Comparison of ENCODE assay signal across 9 cellular contexts in the genomic region with DNA sequence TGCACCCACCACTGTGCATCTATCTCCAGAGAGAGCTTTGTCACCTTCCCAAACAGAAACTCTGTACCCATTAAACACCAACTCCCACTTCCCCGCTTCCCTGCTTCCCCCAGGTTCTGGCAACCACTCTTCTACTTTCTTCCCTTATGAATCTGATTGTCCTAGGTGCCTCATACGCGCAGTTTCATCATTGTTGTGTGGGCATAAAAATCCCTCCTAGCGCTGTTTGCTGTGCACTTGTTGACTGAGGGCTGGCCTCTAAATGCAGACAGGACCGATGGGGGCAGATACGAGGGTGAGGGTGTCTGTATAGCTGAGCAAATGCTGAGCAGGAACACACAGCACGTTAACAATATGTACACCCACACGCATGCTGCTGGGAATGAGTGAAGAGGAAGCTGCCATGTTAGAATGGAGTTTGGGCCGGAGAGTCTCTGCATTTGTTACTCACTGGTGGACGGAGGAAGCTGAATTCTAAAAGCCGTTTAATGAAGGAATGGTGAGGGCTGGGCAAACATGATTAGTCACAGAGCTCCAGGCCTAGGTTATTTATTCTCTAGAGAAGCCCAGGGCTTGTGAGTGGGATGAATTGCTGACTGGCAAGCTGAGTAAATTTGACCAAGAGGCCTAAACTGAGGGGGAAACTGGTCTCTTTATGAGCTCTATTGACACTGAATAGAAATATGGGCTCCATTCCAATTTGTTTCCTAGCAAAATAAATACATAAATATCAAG.
DNase-seq lines count a peak whose midpoint lies in the region; ATAC-seq, FAIRE-seq and TF ChIP-seq lines count a peak whose summit lies in the region.
"Had no signal": no experiment of that assay in that cellular context is flagged by ENCODE, and none has a peak within 500 bp of the region (broad histone marks: within the 10 kb centered on the region; RNA-seq: fewer than 3 reads in every experiment).

No MANE protein-coding gene starts in this region.

- H3K9ac ChIP-seq in astrocyte (ENCODE audit: low read length) (peak overlapping the region; percentile 67), H9 (ENCODE audit: extremely low read depth, insufficient read length, low read length) (no peak overlapping the region)

- intact Hi-C loops in upper lobe of right lung (cut with DNase I), result no loop called here

- H3K27ac ChIP-seq in astrocyte (ENCODE audit: low read depth, low read length), result peak overlapping the region; percentile 70
- H3K27ac ChIP-seq in upper lobe of right lung, result peak overlapping the region; percentile 82
- no peak overlapping the region for H3K27ac ChIP-seq in H9 (ENCODE audit: insufficient read length, low read depth, low read length)

- no peak overlapping the region for H3K14ac ChIP-seq in H9 (ENCODE audit: insufficient read depth, low read length)

- H2AFZ ChIP-seq in astrocyte (ENCODE audit: low read depth, low read length) (peak overlapping the region; percentile 80), H9 (ENCODE audit: low read length) (no peak overlapping the region)

- H3K36me3 ChIP-seq in astrocyte (ENCODE audit: insufficient read depth, low read length) (no peaks in the 10 kb centered on the region), upper lobe of right lung (no peaks in the 10 kb centered on the region)

- no peak overlapping the region for H3K4ac ChIP-seq in H9 (ENCODE audit: low read depth, low read length)

- no CpG with 5 or more reads among the region's 11 CpGs for WGBS in H9 (ENCODE audit: extremely low coverage, insufficient read length, low lambda C conversion rate)

- no peak overlapping the region for H4K91ac ChIP-seq in H9 (ENCODE audit: insufficient read length, low read depth, low read length)

- H3K36me3 Mint-ChIP-seq in astrocyte (ENCODE audit: low read depth, unreplicated experiment) (no peaks in the 10 kb centered on the region), H9 (ENCODE audit: insufficient read depth in 1 of 3, low read depth in 3 of 3) (no peaks in the 10 kb centered on the region; a peak in 3 of 7 replicates)

- H3T11ph ChIP-seq in H9 (ENCODE audit: low read length), result no peak overlapping the region

- peak overlapping the region; percentile 5 for H3K4me3 ChIP-seq in astrocyte (ENCODE audit: insufficient read depth, low read depth, low read length)
- H3K4me3 ChIP-seq in upper lobe of right lung, result no peak overlapping the region

- no peak overlapping the region for H2BK15ac ChIP-seq in H9 (ENCODE audit: low read depth, low read length)

- no peak overlapping the region for H2BK120ac ChIP-seq in H9 (ENCODE audit: low read depth, low read length, poor library complexity, severe bottlenecking)

- peak; percentile 86 for FAIRE-seq in astrocyte (lab: Jason Lieb, UNC)

- no peaks in the 10 kb centered on the region for H3K79me2 ChIP-seq in astrocyte (ENCODE audit: insufficient read depth, low read length)
- no peaks in the 10 kb centered on the region for H3K79me2 ChIP-seq in H9 (ENCODE audit: insufficient read depth, low read length)

- H3K18ac ChIP-seq in H9 (ENCODE audit: insufficient read length, low read depth, low read length), result no peak overlapping the region

- no peak overlapping the region for H4K8ac ChIP-seq in H9 (replicated peaks; ENCODE audit: insufficient read length, low read depth, low read length)

- H3K56ac ChIP-seq in H9 (ENCODE audit: insufficient read length, low read depth, low read length), result no peak overlapping the region

- H3K27me3 Mint-ChIP-seq in astrocyte (ENCODE audit: low read depth, unreplicated experiment) (no peaks in the 10 kb centered on the region), H9 (ENCODE audit: low read depth) (no peaks in the 10 kb centered on the region; the same call in 1 of the 2 replicates)
- H3K27me3 Mint-ChIP-seq: activated B cell treated with CpG ODN at 0.5 μM for 24 hours had no signal

- H3K27ac Mint-ChIP-seq in astrocyte (ENCODE audit: unreplicated experiment) (peak overlapping the region; percentile 86), H9 (no peak overlapping the region)
- H3K27ac Mint-ChIP-seq: activated B cell treated with CpG ODN at 0.5 μM for 24 hours had no signal

- ATAC-seq in upper lobe of right lung (peak; percentile 86), HG02759 (IDR thresholded peaks at IDR 0.05; ENCODE audit: unreplicated experiment) (no peak), HG02870 (IDR thresholded peaks at IDR 0.05; ENCODE audit: unreplicated experiment) (no peak)

- H2BK20ac ChIP-seq in H9 (ENCODE audit: low read depth, low read length, poor library complexity, severe bottlenecking), result no peak overlapping the region

- peak; percentile 38 for DNase-seq in NCI-H2227 treated with DMSO at 0.1 percent for 48 hours (lab: John Stamatoyannopoulos, UW)
- no peak for DNase-seq in NCI-H2227 (lab: John Stamatoyannopoulos, UW; ENCODE audit: unreplicated experiment)
- peak; percentile 65 for DNase-seq in astrocyte (ENCODE audit: low read depth)
- DNase-seq in kidney glomerular epithelial cell (lab: John Stamatoyannopoulos, UW), result peak; percentile 71
- no peak for DNase-seq in upper lobe of right lung
- no peak for DNase-seq in H9
- DNase-seq: activated B cell treated with CpG ODN at 0.5 μM for 24 hours had no signal

- H3K4me1 Mint-ChIP-seq in astrocyte (ENCODE audit: low read depth, unreplicated experiment) (peaks cover 14% of the 10 kb centered on the region), H9 (peaks cover 5 to 19% of the 10 kb centered on the region in 2 experiments)
- H3K4me1 Mint-ChIP-seq: activated B cell treated with CpG ODN at 0.5 μM for 24 hours had no signal

- no peaks in the 10 kb centered on the region for H3K27me3 ChIP-seq in astrocyte (ENCODE audit: insufficient read depth, low read length)
- no peaks in the 10 kb centered on the region for H3K27me3 ChIP-seq in upper lobe of right lung
- H3K27me3 ChIP-seq in H9 (ENCODE audit: insufficient read depth, low read length), result no peaks in the 10 kb centered on the region

- H3K9me3 ChIP-seq in astrocyte (ENCODE audit: insufficient read depth, low read depth, low read length) (no peaks in the 10 kb centered on the region), upper lobe of right lung (no peaks in the 10 kb centered on the region), H9 (ENCODE audit: control insufficient read depth, low read depth, low read length) (peaks cover 18% of the 10 kb centered on the region)

- H2BK12ac ChIP-seq in H9 (ENCODE audit: insufficient read length, low read depth, low read length), result no peak overlapping the region

- H3K23ac ChIP-seq in H9 (ENCODE audit: insufficient read length, low read depth, low read length), result no peak overlapping the region

- no peak overlapping the region for H3K4me3 Mint-ChIP-seq in astrocyte (ENCODE audit: unreplicated experiment)
- H3K4me3 Mint-ChIP-seq in H9, result no peak overlapping the region
- H3K4me3 Mint-ChIP-seq: activated B cell treated with CpG ODN at 0.5 μM for 24 hours had no signal

- H3K9me3 Mint-ChIP-seq in astrocyte (ENCODE audit: unreplicated experiment) (no peaks in the 10 kb centered on the region), H9 (peaks cover 56 to 72% of the 10 kb centered on the region in 2 experiments)
- H3K9me3 Mint-ChIP-seq: activated B cell treated with CpG ODN at 0.5 μM for 24 hours had no signal

- no peaks in the 10 kb centered on the region for H4K20me1 ChIP-seq in astrocyte (ENCODE audit: insufficient read depth, low read length)
- no peaks in the 10 kb centered on the region for H4K20me1 ChIP-seq in H9 (ENCODE audit: control insufficient read depth, insufficient read depth, insufficient read length)

- no peak overlapping the region for H2AK5ac ChIP-seq in H9 (ENCODE audit: insufficient read length, low read length)

- H4K5ac ChIP-seq in H9 (ENCODE audit: insufficient read length, low read depth, low read length), result no peak overlapping the region

- no peak overlapping the region for H2BK5ac ChIP-seq in H9 (ENCODE audit: insufficient read length, low read length)

- H3K79me1 ChIP-seq in H9 (ENCODE audit: insufficient read depth, low read depth, low read length, poor library complexity, severe bottlenecking), result no peaks in the 10 kb centered on the region

- H3K4me1 ChIP-seq in astrocyte (ENCODE audit: insufficient read depth, low read length) (peaks cover 20% of the 10 kb centered on the region), upper lobe of right lung (no peaks in the 10 kb centered on the region), H9 (ENCODE audit: insufficient read depth, low read length) (no peaks in the 10 kb centered on the region)

- H3K23me2 ChIP-seq in H9 (ENCODE audit: insufficient read length, low read depth, low read length, poor library complexity, severe bottlenecking), result no peaks in the 10 kb centered on the region

- TF ChIP-seq CTCF in astrocyte (IDR thresholded peaks at IDR 0.05; ENCODE audit: insufficient read depth, low read depth, low read length) (no peak), upper lobe of right lung (IDR thresholded peaks at IDR 0.05) (no peak), H9 (conservative IDR thresholded peaks at IDR 0.05) (no peak)

- peak overlapping the region; percentile 80 for H3K4me2 ChIP-seq in astrocyte (ENCODE audit: low read length)
- H3K4me2 ChIP-seq in H9 (ENCODE audit: insufficient read depth, insufficient read length, low read length), result no peak overlapping the region

Comparison
In these comparisons a context has a peak if more than half of its experiments do, and no peak if none do; other contexts are left out.
1. DNase-seq: peak in NCI-H2227 treated with DMSO at 0.1 percent for 48 hours (single experiment), astrocyte (single experiment) and kidney glomerular epithelial cell (single experiment); none in NCI-H2227 (single experiment), upper lobe of right lung (single experiment) and H9 (single experiment).